ENCODE assay signal across 29 cellular contexts in genomic region chr16:1431497-1432270, GRCh38. TPM values are rescaled to one million over a fixed set of nuclear protein-coding genes. Genes with fewer than 3 reads are reported as not detected.
DNase-seq lines count a peak whose midpoint lies in the region; ATAC-seq, FAIRE-seq and TF ChIP-seq lines count a peak whose summit lies in the region.
"Had no signal": no experiment of that assay in that cellular context is flagged by ENCODE, and none has a peak within 500 bp of the region (broad histone marks: within the 10 kb centered on the region; RNA-seq: fewer than 3 reads in every experiment).

No MANE protein-coding gene starts in this region.

- H3K9me3 ChIP-seq in CD8-positive, alpha-beta memory T cell (ENCODE audit: low read length) = no peaks in the 10 kb centered on the region
- H3K9me3 ChIP-seq in K562 (replicated peaks; ENCODE audit: control insufficient read depth, insufficient read depth, low read depth, low read length) (no peaks in the 10 kb centered on the region), psoas muscle (no peaks in the 10 kb centered on the region), gastroesophageal sphincter (no peaks in the 10 kb centered on the region), gastrocnemius medialis (no peaks in the 10 kb centered on the region)
- H3K9me3 ChIP-seq: breast epithelium had no signal

- DNase-seq in DMS53 (lab: John Stamatoyannopoulos, UW) = peak; percentile 39
- no peak for DNase-seq in DMS53 treated with DMSO at 0.1 percent for 48 hours (lab: John Stamatoyannopoulos, UW; ENCODE audit: unreplicated experiment)
- DNase-seq in CD8-positive, alpha-beta memory T cell = no peak
- no peak for DNase-seq in K562 (ENCODE audit: extremely low read depth in 1 of 4, low spot score in 3 of 4)
- no peak for DNase-seq in psoas muscle
- DNase-seq in gastrocnemius medialis = no peak
- no peak for DNase-seq in head of caudate nucleus
- DNase-seq: 8988T; activated CD4-positive, CD25-positive, alpha-beta regulatory T cell treated with anti-CD3 and anti-CD28 coated beads, Interleukin-2, amount 50 U/mL, for 72 hours; activated T-cell treated with anti-CD3 and anti-CD28 coated beads, Interleukin-2, amount 50 U/mL, for 72 hours; DMS153; IMR-90; kidney glomerular epithelial cell; NCI-H1417 treated with DMSO at 0.1 percent for 48 hours; NCI-H2107; NCI-H524; nephron progenitor cell; posterior cingulate gyrus; T1000 had no signal

- in situ Hi-C loops in K562 (cut with MboI) (no loop called here), gastrocnemius medialis (cut with MboI; ENCODE audit: low sequenced_read_pairs in 4 of 4) (no loop called here)

- CTCF ChIA-PET in CD8-positive, alpha-beta memory T cell (lab: Charles Lee) = no interaction called here
- CTCF ChIA-PET in K562 (lab: Yijun Ruan, JAX; ENCODE audit: low intra/inter-chr PET ratio) = no interaction called here

- no peaks in the 10 kb centered on the region for H3K79me2 ChIP-seq in K562 (ENCODE audit: control insufficient read depth, insufficient read depth, low read length)

- no peak for TF ChIP-seq CTCF in K562 (IDR thresholded peaks at IDR 0.05 in 2 of 3, conservative IDR thresholded peaks at IDR 0.05 in 1 of 3; ENCODE audit: insufficient read depth in 2 of 3, low read depth in 1 of 3, low read length in 3 of 3)
- no peak for TF ChIP-seq CTCF in psoas muscle (IDR thresholded peaks at IDR 0.05)
- TF ChIP-seq CTCF in gastroesophageal sphincter (IDR thresholded peaks at IDR 0.05) = no peak
- no peak for TF ChIP-seq CTCF in gastrocnemius medialis (IDR thresholded peaks at IDR 0.05 in 4 of 5, conservative IDR thresholded peaks at IDR 0.05 in 1 of 5)

- H3K4me3 Mint-ChIP-seq in CD8-positive, alpha-beta memory T cell = peak overlapping the region in 4 of 7 donors; percentile 41 to 80 (median 55)
- H3K4me3 Mint-ChIP-seq: activated T-cell treated with anti-CD3 and anti-CD28 coated beads, Interleukin-2, amount 50 U/mL, for 72 hours; dendritic cell treated with granulocyte-macrophage colony-stimulating factor and Interleukin-4, amounts not matched to agents 40 ng/mL and 50 ng/mL, for 4 days; nephron progenitor cell had no signal

- H3K36me3 Mint-ChIP-seq in CD8-positive, alpha-beta memory T cell = no peaks in the 10 kb centered on the region

- peak overlapping the region in 1 of 2 experiments; percentile 61; a peak in 2 of 4 replicates for H3K9ac ChIP-seq in K562 (ENCODE audit: insufficient read depth in 1 of 2, low read depth in 2 of 2, low read length in 2 of 2)

- no peak overlapping the region for H3K4me3 ChIP-seq in CD8-positive, alpha-beta memory T cell (ENCODE audit: low read length)
- H3K4me3 ChIP-seq in K562 (no peak overlapping the region), psoas muscle (peak overlapping the region; percentile 24), gastroesophageal sphincter (no peak overlapping the region), gastrocnemius medialis (peak overlapping the region in 1 of 4 donors; percentile 44)

- no peak overlapping the region for H3K4me2 ChIP-seq in K562 (ENCODE audit: insufficient read depth, low read length)

- H3K4me1 ChIP-seq in CD8-positive, alpha-beta memory T cell (ENCODE audit: insufficient read depth, low read length) = no peaks in the 10 kb centered on the region
- H3K4me1 ChIP-seq in K562 (replicated peaks in 1 of 2; ENCODE audit: control insufficient read depth in 2 of 2, insufficient read depth in 2 of 2, low read length in 2 of 2) (peaks cover 0 to 94% of the 10 kb centered on the region in 2 experiments; a peak in 2 of 5 replicates), psoas muscle (no peaks in the 10 kb centered on the region), gastroesophageal sphincter (peaks cover 0 to 6% (median 0%) of the 10 kb centered on the region in 3 donors), gastrocnemius medialis (no peaks in the 10 kb centered on the region)
- H3K4me1 ChIP-seq: breast epithelium had no signal

- no peaks in the 10 kb centered on the region for H4K20me1 ChIP-seq in K562 (replicated peaks; ENCODE audit: control insufficient read depth, insufficient read depth, low read length)

- H3K9me1 ChIP-seq in K562 (ENCODE audit: control insufficient read depth, insufficient read depth, low read length) = no peaks in the 10 kb centered on the region

- no peaks in the 10 kb centered on the region for H3K27me3 ChIP-seq in CD8-positive, alpha-beta memory T cell (ENCODE audit: insufficient read depth, low read length, poor library complexity, severe bottlenecking)
- H3K27me3 ChIP-seq in K562 (ENCODE audit: control insufficient read depth in 2 of 2, insufficient read depth in 2 of 2, low read length in 2 of 2) (peaks cover 0 to 15% of the 10 kb centered on the region in 2 experiments; a peak in 2 of 5 replicates), psoas muscle (ENCODE audit: insufficient read depth in 3 of 3, low read length in 2 of 3) (no peaks in the 10 kb centered on the region), gastroesophageal sphincter (peaks cover 47% of the 10 kb centered on the region), gastrocnemius medialis (no peaks in the 10 kb centered on the region)
- H3K27me3 ChIP-seq: breast epithelium had no signal

- FAIRE-seq in K562 (lab: Jason Lieb, UNC) = no peak
- FAIRE-seq: endothelial cell of umbilical vein, GM19239, small intestine had no signal

- H3K27ac Mint-ChIP-seq in CD8-positive, alpha-beta memory T cell = peak overlapping the region in 3 of 8 donors; percentile 38 to 53 (median 47)
- H3K27ac Mint-ChIP-seq: activated T-cell treated with anti-CD3 and anti-CD28 coated beads, Interleukin-2, amount 50 U/mL, for 72 hours; nephron progenitor cell had no signal

- no peak overlapping the region for H3K27ac ChIP-seq in CD8-positive, alpha-beta memory T cell (ENCODE audit: low read depth, low read length)
- H3K27ac ChIP-seq in K562 (ENCODE audit: extremely low read depth, low read depth, low read length) (no peak overlapping the region), psoas muscle (no peak overlapping the region), gastroesophageal sphincter (no peak overlapping the region), gastrocnemius medialis (peak overlapping the region in 1 of 4 donors; percentile 51)
- H3K27ac ChIP-seq: breast epithelium, HL-60 had no signal

- no peaks in the 10 kb centered on the region for H3K27me3 Mint-ChIP-seq in CD8-positive, alpha-beta memory T cell

- no peak for ATAC-seq in K562
- no peak for ATAC-seq in psoas muscle
- ATAC-seq in gastroesophageal sphincter = no peak
- ATAC-seq in gastrocnemius medialis = no peak
- ATAC-seq: activated T-cell treated with anti-CD3 and anti-CD28 coated beads, Interleukin-2, amount 50 U/mL, for 72 hours had no signal

- H2AFZ ChIP-seq in K562 (ENCODE audit: low read depth, low read length) = no peak overlapping the region

- H3K9me3 Mint-ChIP-seq in CD8-positive, alpha-beta memory T cell = no peaks in the 10 kb centered on the region
- H3K9me3 Mint-ChIP-seq: activated T-cell treated with anti-CD3 and anti-CD28 coated beads, Interleukin-2, amount 50 U/mL, for 72 hours; dendritic cell treated with granulocyte-macrophage colony-stimulating factor and Interleukin-4, amounts not matched to agents 40 ng/mL and 50 ng/mL, for 4 days; nephron progenitor cell had no signal

- POLR2A ChIA-PET in CD8-positive, alpha-beta memory T cell (lab: Charles Lee) = interaction anchor here (1.0 kb wide), 2 partner anchors 11 to 274 kb away, joined by 4 to 6 read pairs; partner anchors contain the start of genes MAPK8IP3 and UQCC4
- POLR2A ChIA-PET in K562 (lab: Yijun Ruan, JAX) = interaction anchor here (1.4 kb wide), 1 partner anchor 11 kb away, joined by 6 read pairs; the partner anchor contains the start of gene UQCC4

- no peaks in the 10 kb centered on the region for H3K36me3 ChIP-seq in CD8-positive, alpha-beta memory T cell (ENCODE audit: insufficient read depth, low read length)
- no peaks in the 10 kb centered on the region for H3K36me3 ChIP-seq in K562 (ENCODE audit: control insufficient read depth, insufficient read depth, low read length)
- H3K36me3 ChIP-seq in psoas muscle (ENCODE audit: insufficient read depth in 1 of 2, low read depth in 1 of 2) = peaks cover 0 to 7% of the 10 kb centered on the region in 2 donors
- H3K36me3 ChIP-seq in gastroesophageal sphincter = peaks cover 0 to 10% of the 10 kb centered on the region in 2 donors
- H3K36me3 ChIP-seq in gastrocnemius medialis = no peaks in the 10 kb centered on the region
- H3K36me3 ChIP-seq: breast epithelium had no signal

- BruUV-seq in K562 (replicated peaks; lab: Mats Ljungman, UMichigan) = no TSS peak

- TF ChIP-seq EP300 in K562 (IDR thresholded peaks at IDR 0.05; ENCODE audit: low read length) (no peak), gastroesophageal sphincter (IDR thresholded peaks at IDR 0.05) (no peak)

- TF ChIP-seq RAD21 in K562 (CRISPR knock-in tag; conservative IDR thresholded peaks at IDR 0.05 in 1 of 2, IDR thresholded peaks at IDR 0.05 in 1 of 2) = no peak

- peaks cover 0 to 5% (median 0%) of the 10 kb centered on the region in 3 donors for H3K4me1 Mint-ChIP-seq in CD8-positive, alpha-beta memory T cell

- 30% methylated on average over 11 of the region's 20 CpGs for WGBS in K562 (ENCODE audit: insufficient coverage, low coverage, missing lambda C conversion rate)
- 77 to 80% (median 77%) methylated on average over 20 of the region's 20 CpGs for WGBS in psoas muscle, 3 donors
- 86% methylated on average over 1 of the region's 20 CpGs; no CpG with 5 or more reads in 1 of the 2 donors for WGBS in gastroesophageal sphincter (ENCODE audit: low coverage in 1 of 2), 2 donors

- TF ChIP-seq POLR2A in K562 (conservative IDR thresholded peaks at IDR 0.05) (no peak), gastroesophageal sphincter (IDR thresholded peaks at IDR 0.05) (no peak), gastrocnemius medialis (IDR thresholded peaks at IDR 0.05) (no peak)

- intact Hi-C loops in K562 (cut with micrococcal nuclease) = no loop called here
- intact Hi-C loops in psoas muscle (cut with DNase I) = no loop called here
- intact Hi-C loops in gastrocnemius medialis (cut with DNase I; ENCODE audit: low total_unique reads) = no loop called here
- intact Hi-C loops in head of caudate nucleus (cut with DNase I) = no loop called here

RNA-seq across cellular contexts. Expression of gene PERCC1, which starts 0.8 kb away (rescaled TPM):
- under 1 TPM; 0.33 to 0.48 TPM for total RNA-seq in CD8-positive, alpha-beta memory T cell
- not detected for polyA plus RNA-seq in CD8-positive, alpha-beta memory T cell
- not detected in 2 replicates for total RNA-seq in K562 (2011; cell fraction: chromatin; rRNA removed; ENCODE audit: low replicate concordance)
- not detected in 2 replicates for total RNA-seq in K562 (2011; cell fraction: nucleolus; rRNA removed)
- total RNA-seq in K562 (2011; cell fraction: nucleoplasm; rRNA removed) = not detected in 2 replicates
- total RNA-seq in K562 (2014; rRNA removed) = not detected in 2 replicates
- total RNA-seq in K562 (2014; rRNA removed; fragmentation: Illumina TruSeq; extraction: Trizol) = not detected in 2 replicates
- total RNA-seq in K562 (2015; rRNA removed; fragmentation: Illumina TruSeq; extraction: Trizol) = not detected in 2 replicates
- total RNA-seq in K562 (2021) = not detected in 2 replicates
- polyA plus RNA-seq in K562 (2011; rRNA removed) = not detected in 2 replicates
- polyA plus RNA-seq in K562 (2011; cell fraction: cytosol; rRNA removed) = not detected in 2 replicates
- not detected in 2 replicates for polyA plus RNA-seq in K562 (2011; cell fraction: nucleus; rRNA removed)
- polyA plus RNA-seq in K562 (2012) = not detected in 2 replicates
- not detected in 2 replicates for polyA plus RNA-seq in K562 (2014; fragmentation: Illumina TruSeq; extraction: Trizol)
- not detected for polyA plus RNA-seq in K562 (2014; fragmentation: Nextera tagmentation; extraction: Ambion mirVana)
- polyA plus RNA-seq in K562 (2014; rRNA removed) = not detected in 2 replicates
- not detected in 2 replicates for polyA minus RNA-seq in K562 (2011; rRNA and poly(A)+ RNA removed)
- polyA minus RNA-seq in K562 (2011; cell fraction: cytosol; rRNA and poly(A)+ RNA removed) = not detected in 2 replicates
- not detected in 2 replicates for polyA minus RNA-seq in K562 (2011; cell fraction: nucleus; rRNA and poly(A)+ RNA removed)
- not detected for total RNA-seq in psoas muscle
- polyA plus RNA-seq in psoas muscle = under 1 TPM in 1 of 3 donors, not detected in 2; 0.08 TPM
- total RNA-seq in gastroesophageal sphincter = under 1 TPM in 1 of 4 donors, not detected in 3; 0.74 TPM
- total RNA-seq in gastrocnemius medialis = not detected
- total RNA-seq: breast epithelium, endothelial cell of umbilical vein, IMR-90, MCF 10A, urinary bladder had no signal
- polyA plus RNA-seq: BJ, endothelial cell of umbilical vein, IMR-90, urinary bladder had no signal

RNA-seq across cellular contexts. Expression of gene UQCC4, which starts 11.1 kb away (rescaled TPM):
- 10 to 100 TPM; 27.0 to 27.2 TPM for total RNA-seq in CD8-positive, alpha-beta memory T cell
- 33.7 TPM for polyA plus RNA-seq in CD8-positive, alpha-beta memory T cell
- total RNA-seq in K562 (2011; cell fraction: chromatin; rRNA removed; ENCODE audit: low replicate concordance) = 18.2 and 43.0 TPM in 2 replicates
- total RNA-seq in K562 (2011; cell fraction: nucleolus; rRNA removed) = 45.9 and 52.7 TPM in 2 replicates
- 35.9 and 40.4 TPM in 2 replicates for total RNA-seq in K562 (2011; cell fraction: nucleoplasm; rRNA removed)
- total RNA-seq in K562 (2014; rRNA removed) (48.7 and 49.7 TPM in 2 replicates), K562 (2014; rRNA removed; fragmentation: Illumina TruSeq; extraction: Trizol) (12.3 and 15.4 TPM in 2 replicates), K562 (2015; rRNA removed; fragmentation: Illumina TruSeq; extraction: Trizol) (34.4 and 35.6 TPM in 2 replicates), K562 (2021) (31.9 and 35.3 TPM in 2 replicates), psoas muscle (10 to 100 TPM; 11.7 to 22.8 (median 19.4) TPM), gastroesophageal sphincter (10 to 100 TPM in 3 of 4 donors, 1 to 10 TPM in 1; 10.0 to 18.7 (median 13.8) TPM), gastrocnemius medialis (10 to 100 TPM; 11.3 to 33.0 (median 20.9) TPM)
- polyA plus RNA-seq in K562 (2011; rRNA removed) (46.1 and 47.0 TPM in 2 replicates), K562 (2014; fragmentation: Illumina TruSeq; extraction: Trizol) (20.5 and 37.8 TPM in 2 replicates), K562 (2014; fragmentation: Nextera tagmentation; extraction: Ambion mirVana) (1 to 10 TPM; 1.3 to 3.9 TPM), K562 (2014; rRNA removed) (43.9 and 50.0 TPM in 2 replicates), psoas muscle (10 to 100 TPM; 27.1 to 66.5 (median 63.7) TPM)
- polyA plus RNA-seq in K562 (2011; cell fraction: cytosol; rRNA removed) = 52.6 and 64.3 TPM in 2 replicates
- 44.3 and 47.3 TPM in 2 replicates for polyA plus RNA-seq in K562 (2011; cell fraction: nucleus; rRNA removed)
- 16.8 and 31.2 TPM in 2 replicates for polyA plus RNA-seq in K562 (2012)
- polyA minus RNA-seq in K562 (2011; rRNA and poly(A)+ RNA removed) = 10.9 and 12.0 TPM in 2 replicates
- polyA minus RNA-seq in K562 (2011; cell fraction: cytosol; rRNA and poly(A)+ RNA removed) = 8.9 and 11.7 TPM in 2 replicates
- polyA minus RNA-seq in K562 (2011; cell fraction: nucleus; rRNA and poly(A)+ RNA removed) = 9.6 and 14.0 TPM in 2 replicates

RNA-seq across cellular contexts. Expression of gene CCDC154, which starts 12.7 kb away (rescaled TPM):
- 1 to 10 TPM; 2.3 to 2.8 TPM for total RNA-seq in CD8-positive, alpha-beta memory T cell
- polyA plus RNA-seq in CD8-positive, alpha-beta memory T cell = not detected
- 1.2 and 4.8 TPM in 2 replicates for total RNA-seq in K562 (2011; cell fraction: chromatin; rRNA removed; ENCODE audit: low replicate concordance)
- 2.5 and 3.0 TPM in 2 replicates for total RNA-seq in K562 (2011; cell fraction: nucleolus; rRNA removed)
- 1.5 and 2.7 TPM in 2 replicates for total RNA-seq in K562 (2011; cell fraction: nucleoplasm; rRNA removed)
- total RNA-seq in K562 (2014; rRNA removed) (0.04 TPM in 1 of 2 replicates, not detected in the other), K562 (2014; rRNA removed; fragmentation: Illumina TruSeq; extraction: Trizol) (not detected in 2 replicates), K562 (2015; rRNA removed; fragmentation: Illumina TruSeq; extraction: Trizol) (0.18 TPM in 1 of 2 replicates, not detected in the other), K562 (2021) (0.22 and 0.42 TPM in 2 replicates), psoas muscle (1 to 10 TPM in 1 of 4 donors, under 1 TPM in 3; 0.27 to 1.5 (median 0.55) TPM), gastroesophageal sphincter (not detected), gastrocnemius medialis (under 1 TPM in 1 of 4 donors, not detected in 3; 0.40 TPM)
- polyA plus RNA-seq in K562 (2011; rRNA removed) (0.15 and 0.19 TPM in 2 replicates), K562 (2014; fragmentation: Illumina TruSeq; extraction: Trizol) (not detected in 2 replicates), K562 (2014; fragmentation: Nextera tagmentation; extraction: Ambion mirVana) (not detected), K562 (2014; rRNA removed) (0.03 and 1.4 TPM in 2 replicates), psoas muscle (under 1 TPM in 2 of 3 donors, not detected in 1; 0.21 to 0.38 TPM)
- 0.04 TPM in 1 of 2 replicates, not detected in the other for polyA plus RNA-seq in K562 (2011; cell fraction: cytosol; rRNA removed)
- 1.1 and 2.4 TPM in 2 replicates for polyA plus RNA-seq in K562 (2011; cell fraction: nucleus; rRNA removed)
- 0.39 and 4.2 TPM in 2 replicates for polyA plus RNA-seq in K562 (2012)
- not detected in 2 replicates for polyA minus RNA-seq in K562 (2011; rRNA and poly(A)+ RNA removed)
- not detected in 2 replicates for polyA minus RNA-seq in K562 (2011; cell fraction: cytosol; rRNA and poly(A)+ RNA removed)
- polyA minus RNA-seq in K562 (2011; cell fraction: nucleus; rRNA and poly(A)+ RNA removed) = 0.33 and 0.54 TPM in 2 replicates
- total RNA-seq: IMR-90 had no signal

RNA-seq across cellular contexts. Expression of gene UNKL, which starts 17.2 kb away (rescaled TPM):
- 10 to 100 TPM; 32.9 to 38.0 TPM for total RNA-seq in CD8-positive, alpha-beta memory T cell
- 8.1 TPM for polyA plus RNA-seq in CD8-positive, alpha-beta memory T cell
- total RNA-seq in K562 (2011; cell fraction: chromatin; rRNA removed; ENCODE audit: low replicate concordance) = 87.2 and 161 TPM in 2 replicates
- 91.9 and 116 TPM in 2 replicates for total RNA-seq in K562 (2011; cell fraction: nucleolus; rRNA removed)
- 69.6 and 98.9 TPM in 2 replicates for total RNA-seq in K562 (2011; cell fraction: nucleoplasm; rRNA removed)
- total RNA-seq in K562 (2014; rRNA removed) (17.2 and 17.6 TPM in 2 replicates), K562 (2014; rRNA removed; fragmentation: Illumina TruSeq; extraction: Trizol) (4.2 and 4.4 TPM in 2 replicates), K562 (2015; rRNA removed; fragmentation: Illumina TruSeq; extraction: Trizol) (5.1 and 12.1 TPM in 2 replicates), K562 (2021) (22.3 and 30.2 TPM in 2 replicates), psoas muscle (10 to 100 TPM; 21.9 to 41.0 (median 34.2) TPM), gastroesophageal sphincter (10 to 100 TPM; 12.3 to 29.4 (median 16.4) TPM), gastrocnemius medialis (10 to 100 TPM; 31.8 to 38.8 (median 35.8) TPM)
- polyA plus RNA-seq in K562 (2011; rRNA removed) (19.0 and 26.5 TPM in 2 replicates), K562 (2014; fragmentation: Illumina TruSeq; extraction: Trizol) (3.3 and 18.5 TPM in 2 replicates), K562 (2014; fragmentation: Nextera tagmentation; extraction: Ambion mirVana) (under 1 TPM; 0.37 to 0.48 TPM), K562 (2014; rRNA removed) (17.5 and 22.1 TPM in 2 replicates), psoas muscle (10 to 100 TPM; 17.3 to 58.7 (median 19.2) TPM)
- polyA plus RNA-seq in K562 (2011; cell fraction: cytosol; rRNA removed) = 17.4 and 36.7 TPM in 2 replicates
- polyA plus RNA-seq in K562 (2011; cell fraction: nucleus; rRNA removed) = 121 and 141 TPM in 2 replicates
- 11.5 and 25.8 TPM in 2 replicates for polyA plus RNA-seq in K562 (2012)
- polyA minus RNA-seq in K562 (2011; rRNA and poly(A)+ RNA removed) = 3.1 and 3.6 TPM in 2 replicates
- polyA minus RNA-seq in K562 (2011; cell fraction: cytosol; rRNA and poly(A)+ RNA removed) = 23.1 and 27.5 TPM in 2 replicates
- 25.4 and 28.3 TPM in 2 replicates for polyA minus RNA-seq in K562 (2011; cell fraction: nucleus; rRNA and poly(A)+ RNA removed)

RNA-seq across cellular contexts. Expression of gene CLCN7, which starts 43.1 kb away (rescaled TPM):
- total RNA-seq in CD8-positive, alpha-beta memory T cell = 10 to 100 TPM; 52.8 to 59.1 TPM
- polyA plus RNA-seq in CD8-positive, alpha-beta memory T cell = 29.3 TPM
- 211 and 640 TPM in 2 replicates for total RNA-seq in K562 (2011; cell fraction: chromatin; rRNA removed; ENCODE audit: low replicate concordance)
- 395 and 397 TPM in 2 replicates for total RNA-seq in K562 (2011; cell fraction: nucleolus; rRNA removed)
- 230 and 249 TPM in 2 replicates for total RNA-seq in K562 (2011; cell fraction: nucleoplasm; rRNA removed)
- total RNA-seq in K562 (2014; rRNA removed) (56.3 and 60.8 TPM in 2 replicates), K562 (2014; rRNA removed; fragmentation: Illumina TruSeq; extraction: Trizol) (8.4 and 10.7 TPM in 2 replicates), K562 (2015; rRNA removed; fragmentation: Illumina TruSeq; extraction: Trizol) (19.6 and 22.4 TPM in 2 replicates), K562 (2021) (85.3 and 97.0 TPM in 2 replicates), psoas muscle (10 to 100 TPM; 41.2 to 65.4 (median 46.2) TPM), gastroesophageal sphincter (10 to 100 TPM; 33.0 to 67.7 (median 39.2) TPM), gastrocnemius medialis (10 to 100 TPM; 24.8 to 45.8 (median 38.4) TPM)
- polyA plus RNA-seq in K562 (2011; rRNA removed) (18.2 and 29.5 TPM in 2 replicates), K562 (2014; fragmentation: Illumina TruSeq; extraction: Trizol) (18.7 and 39.3 TPM in 2 replicates), K562 (2014; fragmentation: Nextera tagmentation; extraction: Ambion mirVana) (under 1 TPM; 0.06 TPM), K562 (2014; rRNA removed) (81.5 and 126 TPM in 2 replicates), psoas muscle (10 to 100 TPM; 27.0 to 33.6 (median 29.7) TPM)
- polyA plus RNA-seq in K562 (2011; cell fraction: cytosol; rRNA removed) = 15.2 and 41.1 TPM in 2 replicates
- polyA plus RNA-seq in K562 (2011; cell fraction: nucleus; rRNA removed) = 239 and 402 TPM in 2 replicates
- 92.4 and 190 TPM in 2 replicates for polyA plus RNA-seq in K562 (2012)
- 9.3 and 23.0 TPM in 2 replicates for polyA minus RNA-seq in K562 (2011; rRNA and poly(A)+ RNA removed)
- 19.6 and 27.9 TPM in 2 replicates for polyA minus RNA-seq in K562 (2011; cell fraction: cytosol; rRNA and poly(A)+ RNA removed)
- polyA minus RNA-seq in K562 (2011; cell fraction: nucleus; rRNA and poly(A)+ RNA removed) = 70.2 and 71.9 TPM in 2 replicates
